In genomic region chr17:5419356-5419958, GRCh38 we compare ENCODE assay signal across 8 cellular contexts. TPM values are rescaled to one million over a fixed set of nuclear protein-coding genes. Genes with fewer than 3 reads are reported as not detected.
DNase-seq lines count a peak whose midpoint lies in the region; ATAC-seq and TF ChIP-seq lines count a peak whose summit lies in the region.

Gene NUP88 (minus strand): TSS chr17:5419662. CDS start chr17:5419650, 12 bp downstream.

- peak within 1 kb of the TSS; percentile 94 for H2AFZ ChIP-seq in ACC112 (ENCODE audit: low read length, unreplicated experiment)

- H3K4me3 ChIP-seq in ACC112 (ENCODE audit: low read depth, low read length) = peak within 1 kb of the TSS; percentile 96
- H3K4me3 ChIP-seq in breast epithelium = peak within 1 kb of the TSS; percentile 78 to 91 (median 90)
- H3K4me3 ChIP-seq in iPS-18c (ENCODE audit: insufficient read depth, low read depth, low read length) = peak within 1 kb of the TSS; percentile 84
- peak within 1 kb of the TSS; percentile 53 to 98 (median 84) for H3K4me3 ChIP-seq in skin epidermis

- peak; percentile 74 for TF ChIP-seq POLR2A in breast epithelium (IDR thresholded peaks at IDR 0.05)

- TF ChIP-seq CTCF in VCaP (conservative IDR thresholded peaks at IDR 0.05) (no peak), breast epithelium (IDR thresholded peaks at IDR 0.05) (no peak)

- no peaks in the 10 kb centered on the region for H3K9me3 ChIP-seq in breast epithelium
- no peaks in the 10 kb centered on the region for H3K9me3 ChIP-seq in iPS-18c (ENCODE audit: control insufficient read depth, insufficient read depth, low read length)

- peaks cover 24% of the 10 kb centered on the region for H3K4me1 ChIP-seq in ACC112 (ENCODE audit: control insufficient read depth, insufficient read depth, low read length, unreplicated experiment)
- peaks cover 0 to 28% of the 10 kb centered on the region in 2 donors for H3K4me1 ChIP-seq in breast epithelium

- no peaks in the 10 kb centered on the region for H3K27me3 ChIP-seq in ACC112 (ENCODE audit: insufficient read depth, low read length)
- no peaks in the 10 kb centered on the region for H3K27me3 ChIP-seq in breast epithelium

- H3K36me3 ChIP-seq in ACC112 (ENCODE audit: insufficient read depth, low read length) (peaks cover 10% of the 10 kb centered on the region; the same call in 1 of the 2 replicates), breast epithelium (no peaks in the 10 kb centered on the region)

- peak; percentile 81 for ATAC-seq in GM18870 (IDR thresholded peaks at IDR 0.05; ENCODE audit: unreplicated experiment)
- ATAC-seq in HG03135 (IDR thresholded peaks at IDR 0.05; ENCODE audit: unreplicated experiment) = peak; percentile 88

- H3K27ac ChIP-seq in ACC112 (ENCODE audit: low read depth, low read length) (peak within 1 kb of the TSS; percentile 56), VCaP (peak within 1 kb of the TSS; percentile 90), breast epithelium (peak within 1 kb of the TSS; percentile 89 to 92), skin epidermis (peak within 1 kb of the TSS; percentile 46 to 93 (median 86))

- intact Hi-C loops in breast epithelium (cut with DNase I; ENCODE audit: low total_unique reads) = loop anchor here (10.0 kb wide), 1 partner anchor 1745 kb away; no protein-coding TSS in a partner anchor

- peak; percentile 84 for DNase-seq in NCI-H2196 treated with DMSO at 0.1 percent for 48 hours (lab: John Stamatoyannopoulos, UW; ENCODE audit: unreplicated experiment)
- DNase-seq in breast epithelium (ENCODE audit: low spot score in 2 of 2) = peak; percentile 94 to 96

- peaks cover 40% of the 10 kb centered on the region for H3K79me2 ChIP-seq in ACC112 (ENCODE audit: control insufficient read depth, insufficient read depth, low read length, unreplicated experiment)

RNA-seq across cellular contexts. Expression of gene NUP88, which starts in this region (rescaled TPM):
- total RNA-seq in breast epithelium = 100 to 1,000 TPM in 2 of 3 donors, 10 to 100 TPM in 1; 52.8 to 139 (median 102) TPM

Comparison
In these comparisons a context has a peak if more than half of its experiments do, and no peak if none do; other contexts are left out.
1. Peak in every context shown above with its lines: DNase-seq, ATAC-seq, H3K4me3 ChIP-seq and H3K27ac ChIP-seq.